18 cellular contexts compared by ENCODE assay signal in genomic region chr1:67874501-67875111, GRCh38. TPM values are rescaled to one million over a fixed set of nuclear protein-coding genes. Genes with fewer than 3 reads are reported as not detected.
DNase-seq lines count a peak whose midpoint lies in the region; ATAC-seq, FAIRE-seq and TF ChIP-seq lines count a peak whose summit lies in the region.
"Had no signal": no experiment of that assay in that cellular context is flagged by ENCODE, and none has a peak within 500 bp of the region (broad histone marks: within the 10 kb centered on the region; RNA-seq: fewer than 3 reads in every experiment).

No MANE protein-coding gene starts in this region.

- intact Hi-C loops in K562 (cut with micrococcal nuclease) = no loop called here

- no peak for TF ChIP-seq RAD21 in K562 (CRISPR knock-in tag; conservative IDR thresholded peaks at IDR 0.05 in 1 of 2, IDR thresholded peaks at IDR 0.05 in 1 of 2)

- no peaks in the 10 kb centered on the region for H4K20me1 ChIP-seq in K562 (replicated peaks; ENCODE audit: control insufficient read depth, insufficient read depth, low read length)

- H3K27ac Mint-ChIP-seq in activated naive CD4-positive, alpha-beta T cell treated with anti-CD3 and anti-CD28 coated beads, Interleukin-2, amount 50 U/mL, for 72 hours = no peak overlapping the region
- H3K27ac Mint-ChIP-seq: CD8-positive, alpha-beta memory T cell had no signal

- H3K9me1 ChIP-seq in K562 (ENCODE audit: control insufficient read depth, insufficient read depth, low read length) = no peaks in the 10 kb centered on the region

- H3K4me3 ChIP-seq in K562 (no peak overlapping the region), H7 (ENCODE audit: insufficient read depth, low read depth, low read length) (no peak overlapping the region)
- H3K4me3 ChIP-seq: PC-9, SJCRH30 had no signal

- peaks cover 8 to 10% of the 10 kb centered on the region in 2 donors for H3K9me3 Mint-ChIP-seq in activated naive CD4-positive, alpha-beta T cell treated with anti-CD3 and anti-CD28 coated beads, Interleukin-2, amount 50 U/mL, for 72 hours

- H3K79me2 ChIP-seq in K562 (ENCODE audit: control insufficient read depth, insufficient read depth, low read length) = no peaks in the 10 kb centered on the region

- no peak overlapping the region for H3K9ac ChIP-seq in K562 (ENCODE audit: insufficient read depth in 1 of 2, low read depth in 2 of 2, low read length in 2 of 2)

- WGBS in K562 (ENCODE audit: insufficient coverage, low coverage, missing lambda C conversion rate) = 45% methylated on average over 2 of the region's 2 CpGs

- H3K36me3 ChIP-seq in K562 (ENCODE audit: control insufficient read depth, insufficient read depth, low read length) (no peaks in the 10 kb centered on the region), H7 (replicated peaks; ENCODE audit: control insufficient read depth, insufficient read depth, low read length) (no peaks in the 10 kb centered on the region)
- H3K36me3 ChIP-seq: SJCRH30 had no signal

- H2AFZ ChIP-seq in K562 (ENCODE audit: low read depth, low read length) = peak overlapping the region; percentile 25; the same call in 1 of the 2 replicates
- H2AFZ ChIP-seq: PC-9 had no signal

- DNase-seq in H54 (ENCODE audit: insufficient read length, low spot score) = no peak
- peak; percentile 46 for DNase-seq in NCI-H82 treated with DMSO at 0.1 percent for 48 hours (lab: John Stamatoyannopoulos, UW; ENCODE audit: unreplicated experiment)
- no peak for DNase-seq in K562 (ENCODE audit: extremely low read depth in 1 of 4, low spot score in 3 of 4)
- peak; percentile 56 for DNase-seq in non-pigmented ciliary epithelial cell (ENCODE audit: low read depth)
- DNase-seq in H7 = no peak
- no peak for DNase-seq in activated naive CD4-positive, alpha-beta T cell treated with anti-CD3 and anti-CD28 coated beads, Interleukin-2, amount 50 U/mL, for 72 hours (ENCODE audit: low spot score in 2 of 2)
- DNase-seq: C1 segment of cervical spinal cord; CD8-positive, alpha-beta memory T cell; GDM1; KG1; NCI-H1694 treated with DMSO at 0.1 percent for 48 hours; NCI-H510A; PC-9; SJCRH30 had no signal

- H3K27ac ChIP-seq in K562 (ENCODE audit: extremely low read depth, low read depth, low read length) = peak overlapping the region; percentile 21; the same call in 1 of the 3 replicates
- H3K27ac ChIP-seq: PC-9, RWPE1, SJCRH30 had no signal

- BruUV-seq in K562 (replicated peaks; lab: Mats Ljungman, UMichigan) = no TSS peak

- TF ChIP-seq CTCF in K562 (IDR thresholded peaks at IDR 0.05 in 2 of 3, conservative IDR thresholded peaks at IDR 0.05 in 1 of 3; ENCODE audit: insufficient read depth in 2 of 3, low read depth in 1 of 3, low read length in 3 of 3) = no peak

- H3K36me3 Mint-ChIP-seq in activated naive CD4-positive, alpha-beta T cell treated with anti-CD3 and anti-CD28 coated beads, Interleukin-2, amount 50 U/mL, for 72 hours = no peaks in the 10 kb centered on the region
- H3K36me3 Mint-ChIP-seq: CD8-positive, alpha-beta memory T cell had no signal

- TF ChIP-seq EP300 in K562 (IDR thresholded peaks at IDR 0.05; ENCODE audit: low read length) = no peak

- no peak overlapping the region for H3K4me2 ChIP-seq in K562 (ENCODE audit: insufficient read depth, low read length)
- H3K4me2 ChIP-seq: PC-9 had no signal

- peak; percentile 43 for FAIRE-seq in H54 (lab: Jason Lieb, UNC)
- FAIRE-seq in K562 (lab: Jason Lieb, UNC) = peak; percentile 71
- FAIRE-seq: HepG2 had no signal

- H3K27me3 ChIP-seq in K562 (ENCODE audit: control insufficient read depth in 2 of 2, insufficient read depth in 2 of 2, low read length in 2 of 2) = no peaks in the 10 kb centered on the region
- no peaks in the 10 kb centered on the region for H3K27me3 ChIP-seq in H7 (ENCODE audit: control insufficient read depth, insufficient read depth, low read length)
- H3K27me3 ChIP-seq: SJCRH30 had no signal

- H3K4me1 ChIP-seq in K562 (replicated peaks in 1 of 2; ENCODE audit: control insufficient read depth in 2 of 2, insufficient read depth in 2 of 2, low read length in 2 of 2) = no peaks in the 10 kb centered on the region; a peak in 1 of 5 replicates
- H3K4me1 ChIP-seq: SJCRH30 had no signal

- H3K9me3 ChIP-seq in K562 (replicated peaks; ENCODE audit: control insufficient read depth, insufficient read depth, low read depth, low read length) = no peaks in the 10 kb centered on the region

- CTCF ChIA-PET in K562 (lab: Yijun Ruan, JAX; ENCODE audit: low intra/inter-chr PET ratio) = no interaction called here

- TF ChIP-seq POLR2A in H54 (IDR thresholded peaks at IDR 0.05; ENCODE audit: low read depth, low read length) = no peak
- no peak for TF ChIP-seq POLR2A in K562 (conservative IDR thresholded peaks at IDR 0.05)

- in situ Hi-C loops in K562 (cut with MboI) = no loop called here

- POLR2A ChIA-PET in K562 (lab: Yijun Ruan, JAX) = interaction anchor here (0.6 to 1.0 kb wide), 3 partner anchors 53 to 203 kb away, joined by 3 read pairs; no protein-coding TSS in a partner anchor

- peak; percentile 57; the same call in 2 of the 3 replicates for ATAC-seq in K562
- no peak for ATAC-seq in HG03159 (IDR thresholded peaks at IDR 0.05; ENCODE audit: unreplicated experiment)
- ATAC-seq in activated naive CD4-positive, alpha-beta T cell treated with anti-CD3 and anti-CD28 coated beads, Interleukin-2, amount 50 U/mL, for 72 hours = no peak
- ATAC-seq: HCT116, HepG2 had no signal

TF ChIP-seq in K562, 482 proteins besides CTCF, POLR2A, EP300 and RAD21 (continues in another document):
- TF ChIP-seq ZNF507 (tag; conservative IDR thresholded peaks at IDR 0.05) = no peak
- no peak for TF ChIP-seq KAT8 (IDR thresholded peaks at IDR 0.05; ENCODE audit: low read depth)
- TF ChIP-seq THAP12 (CRISPR knock-in tag; IDR thresholded peaks at IDR 0.05) = no peak
- TF ChIP-seq EWSR1 (IDR thresholded peaks at IDR 0.05; ENCODE audit: borderline replicate concordance, low read depth, partially characterized antibody) = no peak
- no peak for TF ChIP-seq SUPT5H (IDR thresholded peaks at IDR 0.05)
- peak; percentile 77 for TF ChIP-seq NFE2 (IDR thresholded peaks at IDR 0.05; ENCODE audit: low read depth)
- no peak for TF ChIP-seq MTA3 (IDR thresholded peaks at IDR 0.05; ENCODE audit: borderline replicate concordance)
- no peak for TF ChIP-seq ID3 (CRISPR knock-in tag; IDR thresholded peaks at IDR 0.05)
- no peak for TF ChIP-seq ID3 (tag; IDR thresholded peaks at IDR 0.05)
- TF ChIP-seq TFE3 (CRISPR knock-in tag; IDR thresholded peaks at IDR 0.05) = peak; percentile 69

RNA-seq across cellular contexts. Expression of gene GNG12, which starts 41.3 kb away (rescaled TPM):
- total RNA-seq in K562 (2011; cell fraction: chromatin; rRNA removed; ENCODE audit: low replicate concordance) = 1.7 and 2.8 TPM in 2 replicates
- total RNA-seq in K562 (2011; cell fraction: nucleolus; rRNA removed) = 0.13 and 0.50 TPM in 2 replicates
- total RNA-seq in K562 (2011; cell fraction: nucleoplasm; rRNA removed) = 0.88 and 2.5 TPM in 2 replicates
- total RNA-seq in K562 (2014; rRNA removed) (3.3 and 3.6 TPM in 2 replicates), K562 (2014; rRNA removed; fragmentation: Illumina TruSeq; extraction: Trizol) (6.0 and 6.6 TPM in 2 replicates), K562 (2015; rRNA removed; fragmentation: Illumina TruSeq; extraction: Trizol) (4.9 and 5.6 TPM in 2 replicates), K562 (2021) (3.7 and 4.1 TPM in 2 replicates)
- polyA plus RNA-seq in K562 (2011; rRNA removed) (4.6 and 7.5 TPM in 2 replicates), K562 (2014; fragmentation: Illumina TruSeq; extraction: Trizol) (4.2 and 5.4 TPM in 2 replicates), K562 (2014; fragmentation: Nextera tagmentation; extraction: Ambion mirVana) (1 to 10 TPM; 2.6 to 2.7 TPM), K562 (2014; rRNA removed) (2.8 and 3.0 TPM in 2 replicates)
- 0.82 and 5.4 TPM in 2 replicates for polyA plus RNA-seq in K562 (2011; cell fraction: cytosol; rRNA removed)
- polyA plus RNA-seq in K562 (2011; cell fraction: nucleus; rRNA removed) = 1.5 and 4.3 TPM in 2 replicates
- polyA plus RNA-seq in K562 (2012) = 3.2 and 4.9 TPM in 2 replicates
- 3.9 and 9.8 TPM in 2 replicates for polyA minus RNA-seq in K562 (2011; rRNA and poly(A)+ RNA removed)
- polyA minus RNA-seq in K562 (2011; cell fraction: cytosol; rRNA and poly(A)+ RNA removed) = 1.4 and 3.4 TPM in 2 replicates
- polyA minus RNA-seq in K562 (2011; cell fraction: nucleus; rRNA and poly(A)+ RNA removed) = 0.67 and 3.6 TPM in 2 replicates
- total RNA-seq in H7 (2014; rRNA removed; shearing (Covaris generic)) = 42.8 and 48.1 TPM in 2 replicates
- total RNA-seq in activated naive CD4-positive, alpha-beta T cell treated with anti-CD3 and anti-CD28 coated beads, Interleukin-2, amount 50 U/mL, for 72 hours = under 1 TPM in 1 of 2 donors, not detected in 1; 0.23 TPM
- polyA plus RNA-seq: CD8-positive, alpha-beta memory T cell had no signal

Comparison
In these comparisons a context has a peak if more than half of its experiments do, and no peak if none do; other contexts are left out.
1. DNase-seq: peak in NCI-H82 treated with DMSO at 0.1 percent for 48 hours (single experiment) and non-pigmented ciliary epithelial cell (single experiment); none in H54 (single experiment), K562 (0 of 4), H7 (single experiment) and activated naive CD4-positive, alpha-beta T cell treated with anti-CD3 and anti-CD28 coated beads, Interleukin-2, amount 50 U/mL, for 72 hours (0 of 2).